ENCODE assay signal across 17 cellular contexts in the genomic region with DNA sequence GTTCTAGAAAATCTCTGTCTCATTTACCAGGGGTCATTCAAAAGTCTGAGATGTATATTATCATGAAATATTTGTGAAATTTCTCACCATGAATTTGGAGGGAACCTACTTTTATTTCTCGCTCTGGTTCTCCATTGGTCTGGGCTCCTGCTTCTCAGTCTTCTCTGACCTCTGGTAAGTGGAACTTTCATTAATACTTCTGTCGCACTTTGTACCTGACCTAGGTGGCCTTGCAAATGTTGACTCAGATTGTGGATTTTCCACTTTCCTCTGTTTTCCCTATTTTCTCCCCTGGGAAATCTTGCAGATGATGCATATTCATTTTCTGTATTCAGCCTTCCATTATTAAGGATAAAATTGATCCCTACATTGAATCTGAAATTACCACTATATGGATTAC. TPM values are rescaled to one million over a fixed set of nuclear protein-coding genes. Genes with fewer than 3 reads are reported as not detected.
DNase-seq lines count a peak whose midpoint lies in the region; ATAC-seq and TF ChIP-seq lines count a peak whose summit lies in the region.
"Had no signal": no experiment of that assay in that cellular context is flagged by ENCODE, and none has a peak within 500 bp of the region (broad histone marks: within the 10 kb centered on the region; RNA-seq: fewer than 3 reads in every experiment).

No MANE protein-coding gene starts in this region.

- H3K4me3 Mint-ChIP-seq in activated naive CD8-positive, alpha-beta T cell, result no peak overlapping the region
- no peak overlapping the region for H3K4me3 Mint-ChIP-seq in activated naive CD8-positive, alpha-beta T cell treated with anti-CD3 and anti-CD28 coated beads for 36 hours
- no peak overlapping the region for H3K4me3 Mint-ChIP-seq in stimulated activated effector memory CD8-positive, alpha-beta T cell treated with anti-CD3 and anti-CD28 coated beads, Interleukin-12 subunit alpha, Interleukin-12 subunit beta, amount 100 ng/mL, for 72 hours
- H3K4me3 Mint-ChIP-seq: CD4-positive, alpha-beta memory T cell; GM23338; H9 had no signal

- H3K27ac Mint-ChIP-seq in activated naive CD8-positive, alpha-beta T cell, result peak overlapping the region; percentile 0
- no peak overlapping the region for H3K27ac Mint-ChIP-seq in activated naive CD8-positive, alpha-beta T cell treated with anti-CD3 and anti-CD28 coated beads for 36 hours
- peak overlapping the region; percentile 29 for H3K27ac Mint-ChIP-seq in stimulated activated effector memory CD8-positive, alpha-beta T cell treated with anti-CD3 and anti-CD28 coated beads, Interleukin-12 subunit alpha, Interleukin-12 subunit beta, amount 100 ng/mL, for 72 hours
- H3K27ac Mint-ChIP-seq: GM23338, H9 had no signal

- DNase-seq in activated naive CD8-positive, alpha-beta T cell treated with anti-CD3 and anti-CD28 coated beads for 36 hours, result no peak
- DNase-seq in left lobe of liver (ENCODE audit: low spot score) (no peak), ecto neural progenitor cell (ENCODE audit: low spot score) (no peak)
- DNase-seq in stimulated activated effector memory CD8-positive, alpha-beta T cell treated with anti-CD3 and anti-CD28 coated beads, Interleukin-12 subunit alpha, Interleukin-12 subunit beta, amount 100 ng/mL, for 72 hours (ENCODE audit: low spot score in 2 of 2), result no peak
- no peak for DNase-seq in activated CD4-positive, alpha-beta T cell treated with anti-CD3 and anti-CD28 coated beads for 48 hours
- DNase-seq: C1 segment of cervical spinal cord; Calu3; CD4-positive, alpha-beta memory T cell; COR-L47; DMS53; DMS79 treated with DMSO at 0.1 percent for 48 hours; GF-D8; H9 had no signal

- H3K4me1 ChIP-seq in liver (ENCODE audit: control insufficient read depth in 4 of 4, insufficient read depth in 4 of 4, low read length in 3 of 4), result peaks cover 0 to 11% (median 3%) of the 10 kb centered on the region in 4 donors

- no peaks in the 10 kb centered on the region for H3K9me3 ChIP-seq in liver (ENCODE audit: control insufficient read depth in 4 of 4, low read length in 3 of 4)

- TF ChIP-seq RAD21 in liver (IDR thresholded peaks at IDR 0.05), result peak in 1 of 2 donors; percentile 36

- no peak for TF ChIP-seq CTCF in liver (IDR thresholded peaks at IDR 0.05; ENCODE audit: low read depth, low read length, missing input control)

- no peaks in the 10 kb centered on the region for H3K27me3 ChIP-seq in liver (ENCODE audit: control insufficient read depth in 4 of 4, insufficient read depth in 4 of 4, low read length in 3 of 4)

- no peaks in the 10 kb centered on the region for H3K27me3 Mint-ChIP-seq in activated naive CD8-positive, alpha-beta T cell
- no peaks in the 10 kb centered on the region for H3K27me3 Mint-ChIP-seq in activated naive CD8-positive, alpha-beta T cell treated with anti-CD3 and anti-CD28 coated beads for 36 hours
- H3K27me3 Mint-ChIP-seq: CD4-positive, alpha-beta memory T cell had no signal

- H3K27ac ChIP-seq in liver (ENCODE audit: low read depth in 1 of 2, low read length in 2 of 2), result no peak overlapping the region

- ATAC-seq in left lobe of liver, result peak; percentile 80
- no peak for ATAC-seq in stimulated activated effector memory CD8-positive, alpha-beta T cell treated with anti-CD3 and anti-CD28 coated beads, Interleukin-12 subunit alpha, Interleukin-12 subunit beta, amount 100 ng/mL, for 72 hours
- ATAC-seq: GM23338, HCT116 had no signal

- peaks cover 10% of the 10 kb centered on the region for H3K36me3 Mint-ChIP-seq in activated naive CD8-positive, alpha-beta T cell
- H3K36me3 Mint-ChIP-seq in activated naive CD8-positive, alpha-beta T cell treated with anti-CD3 and anti-CD28 coated beads for 36 hours, result peaks cover 32% of the 10 kb centered on the region
- peaks cover 73% of the 10 kb centered on the region for H3K36me3 Mint-ChIP-seq in stimulated activated effector memory CD8-positive, alpha-beta T cell treated with anti-CD3 and anti-CD28 coated beads, Interleukin-12 subunit alpha, Interleukin-12 subunit beta, amount 100 ng/mL, for 72 hours

- H3K4me1 Mint-ChIP-seq in activated naive CD8-positive, alpha-beta T cell (ENCODE audit: low read depth), result peaks cover 8% of the 10 kb centered on the region
- peaks cover 34% of the 10 kb centered on the region for H3K4me1 Mint-ChIP-seq in activated naive CD8-positive, alpha-beta T cell treated with anti-CD3 and anti-CD28 coated beads for 36 hours
- peaks cover 7% of the 10 kb centered on the region for H3K4me1 Mint-ChIP-seq in stimulated activated effector memory CD8-positive, alpha-beta T cell treated with anti-CD3 and anti-CD28 coated beads, Interleukin-12 subunit alpha, Interleukin-12 subunit beta, amount 100 ng/mL, for 72 hours

- H3K9me3 Mint-ChIP-seq in activated naive CD8-positive, alpha-beta T cell (ENCODE audit: low read depth), result no peaks in the 10 kb centered on the region
- no peaks in the 10 kb centered on the region for H3K9me3 Mint-ChIP-seq in activated naive CD8-positive, alpha-beta T cell treated with anti-CD3 and anti-CD28 coated beads for 36 hours
- no peaks in the 10 kb centered on the region for H3K9me3 Mint-ChIP-seq in stimulated activated effector memory CD8-positive, alpha-beta T cell treated with anti-CD3 and anti-CD28 coated beads, Interleukin-12 subunit alpha, Interleukin-12 subunit beta, amount 100 ng/mL, for 72 hours
- H3K9me3 Mint-ChIP-seq: CD4-positive, alpha-beta memory T cell; GM23338; H9 had no signal

- no peak overlapping the region for H3K4me3 ChIP-seq in liver (ENCODE audit: low read depth in 1 of 3, low read length in 3 of 3)
- H3K4me3 ChIP-seq: GM23338 had no signal

- 71% methylated on average over 2 of the region's 2 CpGs for WGBS in liver

- no peak overlapping the region for H3K9ac ChIP-seq in liver (ENCODE audit: low read depth in 1 of 2, low read length in 2 of 2)

- H3K36me3 ChIP-seq in liver (ENCODE audit: control insufficient read depth in 4 of 4, insufficient read depth in 3 of 4, low read depth in 1 of 4, low read length in 3 of 4), result peaks cover 2 to 37% (median 14%) of the 10 kb centered on the region in 4 donors

TF ChIP-seq in liver, 16 proteins besides CTCF, POLR2A, EP300 and RAD21:
- TF ChIP-seq TAF1 (conservative IDR thresholded peaks at IDR 0.05) (no peak), SP1 (IDR thresholded peaks at IDR 0.05) (peak; percentile 81), RXRA (IDR thresholded peaks at IDR 0.05) (peak; percentile 58 to 72), FOXA1 (IDR thresholded peaks at IDR 0.05) (no peak), GABPA (IDR thresholded peaks at IDR 0.05 in 1 of 2, conservative IDR thresholded peaks at IDR 0.05 in 1 of 2) (no peak), YY1 (IDR thresholded peaks at IDR 0.05) (peak; percentile 17), JUND (IDR thresholded peaks at IDR 0.05) (peak in 1 of 2 donors; percentile 14), HNF4A (conservative IDR thresholded peaks at IDR 0.05) (peak; percentile 81 to 92), HNF4G (IDR thresholded peaks at IDR 0.05) (peak; percentile 80)
- TF ChIP-seq, protein P1, sequence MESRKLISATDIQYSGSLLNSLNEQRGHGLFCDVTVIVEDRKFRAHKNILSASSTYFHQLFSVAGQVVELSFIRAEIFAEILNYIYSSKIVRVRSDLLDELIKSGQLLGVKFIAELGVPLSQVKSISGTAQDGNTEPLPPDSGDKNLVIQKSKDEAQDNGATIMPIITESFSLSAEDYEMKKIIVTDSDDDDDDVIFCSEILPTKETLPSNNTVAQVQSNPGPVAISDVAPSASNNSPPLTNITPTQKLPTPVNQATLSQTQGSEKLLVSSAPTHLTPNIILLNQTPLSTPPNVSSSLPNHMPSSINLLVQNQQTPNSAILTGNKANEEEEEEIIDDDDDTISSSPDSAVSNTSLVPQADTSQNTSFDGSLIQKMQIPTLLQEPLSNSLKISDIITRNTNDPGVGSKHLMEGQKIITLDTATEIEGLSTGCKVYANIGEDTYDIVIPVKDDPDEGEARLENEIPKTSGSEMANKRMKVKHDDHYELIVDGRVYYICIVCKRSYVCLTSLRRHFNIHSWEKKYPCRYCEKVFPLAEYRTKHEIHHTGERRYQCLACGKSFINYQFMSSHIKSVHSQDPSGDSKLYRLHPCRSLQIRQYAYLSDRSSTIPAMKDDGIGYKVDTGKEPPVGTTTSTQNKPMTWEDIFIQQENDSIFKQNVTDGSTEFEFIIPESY (IDR thresholded peaks at IDR 0.05), result no peak

RNA-seq across cellular contexts. Expression of a gene that starts 53.2 kb away (rescaled TPM):
- total RNA-seq in activated naive CD8-positive, alpha-beta T cell treated with anti-CD3 and anti-CD28 coated beads for 36 hours, result 1 to 10 TPM; 5.6 to 6.5 TPM
- total RNA-seq in left lobe of liver (4.9 TPM), liver (10 to 100 TPM in 1 of 2 donors, 1 to 10 TPM in 1; 9.4 to 11.9 TPM)
- 1 to 10 TPM; 1.3 to 2.6 TPM for polyA plus RNA-seq in liver
